1 cellular context compared by ENCODE assay signal in the genomic region with DNA sequence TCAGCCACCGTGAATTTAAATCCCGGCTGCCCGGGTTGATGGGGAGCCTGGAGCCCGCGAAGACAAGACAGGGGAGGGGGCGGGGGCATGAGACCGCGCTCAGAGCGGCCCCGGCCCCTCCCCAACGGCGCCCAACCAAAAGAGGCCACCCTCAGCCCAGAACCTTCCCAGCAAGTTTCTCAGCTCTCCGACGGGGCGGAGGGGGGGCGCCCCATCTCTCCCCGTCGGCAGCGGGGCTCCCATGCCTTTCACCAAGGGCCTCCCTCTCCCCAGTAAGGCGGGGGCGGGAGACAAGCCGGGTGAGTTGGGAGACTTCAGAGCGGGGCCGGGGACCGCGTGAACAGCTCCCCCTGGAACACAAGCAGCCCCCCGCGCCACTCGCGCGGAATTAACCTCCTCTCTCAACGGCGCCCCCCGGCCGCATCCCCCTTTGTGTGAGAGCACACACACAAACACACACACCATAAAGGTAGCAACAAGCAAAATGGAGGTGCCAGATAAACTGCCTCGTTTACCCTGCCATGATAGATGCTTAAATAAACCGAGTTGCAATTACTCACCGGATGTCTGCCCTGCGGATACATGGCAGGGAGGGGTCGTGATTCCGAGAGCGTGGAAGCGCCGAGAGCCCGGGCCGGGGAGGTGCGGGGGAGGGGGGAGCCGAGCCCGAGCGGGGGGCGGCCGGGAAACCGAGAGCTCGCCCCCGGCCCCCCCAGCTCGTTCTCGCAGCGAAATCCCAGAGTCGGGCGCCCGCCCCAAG.
TF ChIP-seq lines count a peak whose summit lies in the region.

No MANE protein-coding gene starts in this region.

TF ChIP-seq in K562, 482 proteins besides CTCF, POLR2A, EP300 and RAD21 (continued from another document and continues in another):
- no peak for TF ChIP-seq HCFC1 (IDR thresholded peaks at IDR 0.05; ENCODE audit: low read depth, low read length)
- TF ChIP-seq FOXK2 (conservative IDR thresholded peaks at IDR 0.05 in 1 of 2, IDR thresholded peaks at IDR 0.05 in 1 of 2; ENCODE audit: low read depth in 2 of 2), result 0 out of 4 replicates have a peak, but pooled peaks of 1 of the 2 experiments have one; percentile 11
- no peak for TF ChIP-seq TAF15 (IDR thresholded peaks at IDR 0.05; ENCODE audit: low read depth, low read length)
- no peak for TF ChIP-seq ZNF41 (CRISPR knock-in tag; conservative IDR thresholded peaks at IDR 0.05)
- 0 out of 2 replicates have a peak, but pooled peaks have one; percentile 11 for TF ChIP-seq POLR2AphosphoS5 (IDR thresholded peaks at IDR 0.05; ENCODE audit: control insufficient read depth, insufficient read depth, low read depth, low read length)
- no peak for TF ChIP-seq NEUROD1 (IDR thresholded peaks at IDR 0.05; ENCODE audit: borderline replicate concordance, low read depth, low read length, partially characterized antibody)
- TF ChIP-seq, protein P1, sequence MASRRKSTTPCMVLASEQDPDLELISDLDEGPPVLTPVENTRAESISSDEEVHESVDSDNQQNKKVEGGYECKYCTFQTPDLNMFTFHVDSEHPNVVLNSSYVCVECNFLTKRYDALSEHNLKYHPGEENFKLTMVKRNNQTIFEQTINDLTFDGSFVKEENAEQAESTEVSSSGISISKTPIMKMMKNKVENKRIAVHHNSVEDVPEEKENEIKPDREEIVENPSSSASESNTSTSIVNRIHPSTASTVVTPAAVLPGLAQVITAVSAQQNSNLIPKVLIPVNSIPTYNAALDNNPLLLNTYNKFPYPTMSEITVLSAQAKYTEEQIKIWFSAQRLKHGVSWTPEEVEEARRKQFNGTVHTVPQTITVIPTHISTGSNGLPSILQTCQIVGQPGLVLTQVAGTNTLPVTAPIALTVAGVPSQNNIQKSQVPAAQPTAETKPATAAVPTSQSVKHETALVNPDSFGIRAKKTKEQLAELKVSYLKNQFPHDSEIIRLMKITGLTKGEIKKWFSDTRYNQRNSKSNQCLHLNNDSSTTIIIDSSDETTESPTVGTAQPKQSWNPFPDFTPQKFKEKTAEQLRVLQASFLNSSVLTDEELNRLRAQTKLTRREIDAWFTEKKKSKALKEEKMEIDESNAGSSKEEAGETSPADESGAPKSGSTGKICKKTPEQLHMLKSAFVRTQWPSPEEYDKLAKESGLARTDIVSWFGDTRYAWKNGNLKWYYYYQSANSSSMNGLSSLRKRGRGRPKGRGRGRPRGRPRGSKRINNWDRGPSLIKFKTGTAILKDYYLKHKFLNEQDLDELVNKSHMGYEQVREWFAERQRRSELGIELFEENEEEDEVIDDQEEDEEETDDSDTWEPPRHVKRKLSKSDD (conservative IDR thresholded peaks at IDR 0.05; ENCODE audit: low read length), result no peak
- no peak for TF ChIP-seq CAMTA2 (CRISPR knock-in tag; conservative IDR thresholded peaks at IDR 0.05)
- TF ChIP-seq EP400 (IDR thresholded peaks at IDR 0.05), result peak; percentile 26; the same call in 1 of the 2 replicates
- TF ChIP-seq, protein P2, sequence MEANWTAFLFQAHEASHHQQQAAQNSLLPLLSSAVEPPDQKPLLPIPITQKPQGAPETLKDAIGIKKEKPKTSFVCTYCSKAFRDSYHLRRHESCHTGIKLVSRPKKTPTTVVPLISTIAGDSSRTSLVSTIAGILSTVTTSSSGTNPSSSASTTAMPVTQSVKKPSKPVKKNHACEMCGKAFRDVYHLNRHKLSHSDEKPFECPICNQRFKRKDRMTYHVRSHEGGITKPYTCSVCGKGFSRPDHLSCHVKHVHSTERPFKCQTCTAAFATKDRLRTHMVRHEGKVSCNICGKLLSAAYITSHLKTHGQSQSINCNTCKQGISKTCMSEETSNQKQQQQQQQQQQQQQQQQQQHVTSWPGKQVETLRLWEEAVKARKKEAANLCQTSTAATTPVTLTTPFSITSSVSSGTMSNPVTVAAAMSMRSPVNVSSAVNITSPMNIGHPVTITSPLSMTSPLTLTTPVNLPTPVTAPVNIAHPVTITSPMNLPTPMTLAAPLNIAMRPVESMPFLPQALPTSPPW (CRISPR knock-in tag; IDR thresholded peaks at IDR 0.05), result peak; percentile 67
- TF ChIP-seq CXXC5 (CRISPR knock-in tag; IDR thresholded peaks at IDR 0.05), result 0 out of 2 replicates have a peak, but pooled peaks have one; percentile 6
- TF ChIP-seq SMARCB1 (IDR thresholded peaks at IDR 0.05; ENCODE audit: insufficient read length, low read depth), result no peak
- no peak for TF ChIP-seq PTBP1 (IDR thresholded peaks at IDR 0.05; ENCODE audit: low read depth, low read length)
- no peak for TF ChIP-seq ZEB2 (IDR thresholded peaks at IDR 0.05)
- TF ChIP-seq IFI16 (CRISPR knock-in tag; IDR thresholded peaks at IDR 0.05), result no peak
- TF ChIP-seq, protein P3, sequence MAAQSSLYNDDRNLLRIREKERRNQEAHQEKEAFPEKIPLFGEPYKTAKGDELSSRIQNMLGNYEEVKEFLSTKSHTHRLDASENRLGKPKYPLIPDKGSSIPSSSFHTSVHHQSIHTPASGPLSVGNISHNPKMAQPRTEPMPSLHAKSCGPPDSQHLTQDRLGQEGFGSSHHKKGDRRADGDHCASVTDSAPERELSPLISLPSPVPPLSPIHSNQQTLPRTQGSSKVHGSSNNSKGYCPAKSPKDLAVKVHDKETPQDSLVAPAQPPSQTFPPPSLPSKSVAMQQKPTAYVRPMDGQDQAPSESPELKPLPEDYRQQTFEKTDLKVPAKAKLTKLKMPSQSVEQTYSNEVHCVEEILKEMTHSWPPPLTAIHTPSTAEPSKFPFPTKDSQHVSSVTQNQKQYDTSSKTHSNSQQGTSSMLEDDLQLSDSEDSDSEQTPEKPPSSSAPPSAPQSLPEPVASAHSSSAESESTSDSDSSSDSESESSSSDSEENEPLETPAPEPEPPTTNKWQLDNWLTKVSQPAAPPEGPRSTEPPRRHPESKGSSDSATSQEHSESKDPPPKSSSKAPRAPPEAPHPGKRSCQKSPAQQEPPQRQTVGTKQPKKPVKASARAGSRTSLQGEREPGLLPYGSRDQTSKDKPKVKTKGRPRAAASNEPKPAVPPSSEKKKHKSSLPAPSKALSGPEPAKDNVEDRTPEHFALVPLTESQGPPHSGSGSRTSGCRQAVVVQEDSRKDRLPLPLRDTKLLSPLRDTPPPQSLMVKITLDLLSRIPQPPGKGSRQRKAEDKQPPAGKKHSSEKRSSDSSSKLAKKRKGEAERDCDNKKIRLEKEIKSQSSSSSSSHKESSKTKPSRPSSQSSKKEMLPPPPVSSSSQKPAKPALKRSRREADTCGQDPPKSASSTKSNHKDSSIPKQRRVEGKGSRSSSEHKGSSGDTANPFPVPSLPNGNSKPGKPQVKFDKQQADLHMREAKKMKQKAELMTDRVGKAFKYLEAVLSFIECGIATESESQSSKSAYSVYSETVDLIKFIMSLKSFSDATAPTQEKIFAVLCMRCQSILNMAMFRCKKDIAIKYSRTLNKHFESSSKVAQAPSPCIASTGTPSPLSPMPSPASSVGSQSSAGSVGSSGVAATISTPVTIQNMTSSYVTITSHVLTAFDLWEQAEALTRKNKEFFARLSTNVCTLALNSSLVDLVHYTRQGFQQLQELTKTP (IDR thresholded peaks at IDR 0.05; ENCODE audit: low read depth in 1 of 2, partially characterized antibody in 2 of 2), result no peak
- no peak for TF ChIP-seq BRD9 (IDR thresholded peaks at IDR 0.05; ENCODE audit: low read depth, partially characterized antibody)
- TF ChIP-seq ZNF583 (CRISPR knock-in tag; IDR thresholded peaks at IDR 0.05), result no peak
- TF ChIP-seq KHSRP (IDR thresholded peaks at IDR 0.05), result no peak
- TF ChIP-seq POLR2G (IDR thresholded peaks at IDR 0.05; ENCODE audit: low read depth, low read length), result peak; percentile 32; the same call in 1 of the 2 replicates
- no peak for TF ChIP-seq DACH1 (IDR thresholded peaks at IDR 0.05; ENCODE audit: partially characterized antibody)
- no peak for TF ChIP-seq ZNF24 (IDR thresholded peaks at IDR 0.05)
- TF ChIP-seq FOXJ3 (CRISPR knock-in tag; IDR thresholded peaks at IDR 0.05), result no peak
- no peak for TF ChIP-seq JUND (IDR thresholded peaks at IDR 0.05; ENCODE audit: borderline replicate concordance, low read depth, low read length)
- no peak for TF ChIP-seq JUND (tag; IDR thresholded peaks at IDR 0.05; ENCODE audit: borderline replicate concordance, low read depth, low read length)
- TF ChIP-seq, protein P4, sequence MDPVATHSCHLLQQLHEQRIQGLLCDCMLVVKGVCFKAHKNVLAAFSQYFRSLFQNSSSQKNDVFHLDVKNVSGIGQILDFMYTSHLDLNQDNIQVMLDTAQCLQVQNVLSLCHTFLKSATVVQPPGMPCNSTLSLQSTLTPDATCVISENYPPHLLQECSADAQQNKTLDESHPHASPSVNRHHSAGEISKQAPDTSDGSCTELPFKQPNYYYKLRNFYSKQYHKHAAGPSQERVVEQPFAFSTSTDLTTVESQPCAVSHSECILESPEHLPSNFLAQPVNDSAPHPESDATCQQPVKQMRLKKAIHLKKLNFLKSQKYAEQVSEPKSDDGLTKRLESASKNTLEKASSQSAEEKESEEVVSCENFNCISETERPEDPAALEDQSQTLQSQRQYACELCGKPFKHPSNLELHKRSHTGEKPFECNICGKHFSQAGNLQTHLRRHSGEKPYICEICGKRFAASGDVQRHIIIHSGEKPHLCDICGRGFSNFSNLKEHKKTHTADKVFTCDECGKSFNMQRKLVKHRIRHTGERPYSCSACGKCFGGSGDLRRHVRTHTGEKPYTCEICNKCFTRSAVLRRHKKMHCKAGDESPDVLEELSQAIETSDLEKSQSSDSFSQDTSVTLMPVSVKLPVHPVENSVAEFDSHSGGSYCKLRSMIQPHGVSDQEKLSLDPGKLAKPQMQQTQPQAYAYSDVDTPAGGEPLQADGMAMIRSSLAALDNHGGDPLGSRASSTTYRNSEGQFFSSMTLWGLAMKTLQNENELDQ (CRISPR knock-in tag; IDR thresholded peaks at IDR 0.05; ENCODE audit: borderline replicate concordance), result no peak
- TF ChIP-seq ZC3H11A (IDR thresholded peaks at IDR 0.05; ENCODE audit: low read depth, low read length), result no peak
- TF ChIP-seq ZNF75A (CRISPR knock-in tag; IDR thresholded peaks at IDR 0.05), result no peak
- no peak for TF ChIP-seq KDM2B (CRISPR knock-in tag; IDR thresholded peaks at IDR 0.05)
- 0 out of 2 replicates have a peak, but pooled peaks have one; percentile 25 for TF ChIP-seq SUPT5H (IDR thresholded peaks at IDR 0.05)
- TF ChIP-seq POLR2B (IDR thresholded peaks at IDR 0.05; ENCODE audit: low read depth, partially characterized antibody), result no peak
- TF ChIP-seq NFRKB (IDR thresholded peaks at IDR 0.05; ENCODE audit: low read depth), result no peak
- TF ChIP-seq ZNF174 (CRISPR knock-in tag; IDR thresholded peaks at IDR 0.05), result no peak
- TF ChIP-seq SNRNP70 (optimal IDR thresholded peaks at IDR 0.05; ENCODE audit: low read depth, low read length), result no peak
- no peak for TF ChIP-seq GTF2E2 (tag; IDR thresholded peaks at IDR 0.05)
- TF ChIP-seq TARDBP (IDR thresholded peaks at IDR 0.05), result no peak
- TF ChIP-seq, protein P5, sequence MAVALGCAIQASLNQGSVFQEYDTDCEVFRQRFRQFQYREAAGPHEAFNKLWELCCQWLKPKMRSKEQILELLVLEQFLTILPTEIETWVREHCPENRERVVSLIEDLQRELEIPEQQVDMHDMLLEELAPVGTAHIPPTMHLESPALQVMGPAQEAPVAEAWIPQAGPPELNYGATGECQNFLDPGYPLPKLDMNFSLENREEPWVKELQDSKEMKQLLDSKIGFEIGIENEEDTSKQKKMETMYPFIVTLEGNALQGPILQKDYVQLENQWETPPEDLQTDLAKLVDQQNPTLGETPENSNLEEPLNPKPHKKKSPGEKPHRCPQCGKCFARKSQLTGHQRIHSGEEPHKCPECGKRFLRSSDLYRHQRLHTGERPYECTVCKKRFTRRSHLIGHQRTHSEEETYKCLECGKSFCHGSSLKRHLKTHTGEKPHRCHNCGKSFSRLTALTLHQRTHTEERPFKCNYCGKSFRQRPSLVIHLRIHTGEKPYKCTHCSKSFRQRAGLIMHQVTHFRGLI (CRISPR knock-in tag; IDR thresholded peaks at IDR 0.05), result no peak
- no peak for TF ChIP-seq CBX2 (IDR thresholded peaks at IDR 0.05; ENCODE audit: insufficient read depth, low read length, poor library complexity, severe bottlenecking)
- no peak for TF ChIP-seq KDM1A (IDR thresholded peaks at IDR 0.05)
- no peak for TF ChIP-seq SMC3 (conservative IDR thresholded peaks at IDR 0.05; ENCODE audit: insufficient read depth, low read depth, low read length)
- no peak for TF ChIP-seq RFX1 (IDR thresholded peaks at IDR 0.05)
- TF ChIP-seq, protein P6, sequence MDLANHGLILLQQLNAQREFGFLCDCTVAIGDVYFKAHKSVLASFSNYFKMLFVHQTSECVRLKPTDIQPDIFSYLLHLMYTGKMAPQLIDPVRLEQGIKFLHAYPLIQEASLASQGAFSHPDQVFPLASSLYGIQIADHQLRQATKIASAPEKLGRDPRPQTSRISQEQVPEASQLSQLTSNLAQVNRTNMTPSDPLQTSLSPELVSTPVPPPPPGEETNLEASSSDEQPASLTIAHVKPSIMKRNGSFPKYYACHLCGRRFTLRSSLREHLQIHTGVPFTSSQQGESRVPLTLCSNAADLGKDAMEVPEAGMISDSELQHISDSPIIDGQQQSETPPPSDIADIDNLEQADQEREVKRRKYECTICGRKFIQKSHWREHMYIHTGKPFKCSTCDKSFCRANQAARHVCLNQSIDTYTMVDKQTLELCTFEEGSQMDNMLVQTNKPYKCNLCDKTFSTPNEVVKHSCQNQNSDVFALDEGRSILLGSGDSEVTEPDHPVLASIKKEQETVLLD (IDR thresholded peaks at IDR 0.05), result no peak
- TF ChIP-seq FOXK1 (CRISPR knock-in tag; IDR thresholded peaks at IDR 0.05; ENCODE audit: borderline replicate concordance), result 0 out of 2 replicates have a peak, but pooled peaks have one; percentile 33
- no peak for TF ChIP-seq MYBL2 (IDR thresholded peaks at IDR 0.05; ENCODE audit: low read depth)
- no peak for TF ChIP-seq MYBL2 (CRISPR knock-in tag; IDR thresholded peaks at IDR 0.05; ENCODE audit: borderline replicate concordance)
- no peak for TF ChIP-seq ZBED1 (IDR thresholded peaks at IDR 0.05)
- no peak for TF ChIP-seq CSDE1 (IDR thresholded peaks at IDR 0.05)
- TF ChIP-seq SRF (CRISPR knock-in tag; IDR thresholded peaks at IDR 0.05), result no peak
- TF ChIP-seq HSF4 (CRISPR knock-in tag; IDR thresholded peaks at IDR 0.05; ENCODE audit: borderline replicate concordance), result no peak
- TF ChIP-seq STAT5B (CRISPR knock-in tag; IDR thresholded peaks at IDR 0.05), result no peak
- no peak for TF ChIP-seq DDX20 (tag; IDR thresholded peaks at IDR 0.05; ENCODE audit: low read depth)
- TF ChIP-seq, protein P7, sequence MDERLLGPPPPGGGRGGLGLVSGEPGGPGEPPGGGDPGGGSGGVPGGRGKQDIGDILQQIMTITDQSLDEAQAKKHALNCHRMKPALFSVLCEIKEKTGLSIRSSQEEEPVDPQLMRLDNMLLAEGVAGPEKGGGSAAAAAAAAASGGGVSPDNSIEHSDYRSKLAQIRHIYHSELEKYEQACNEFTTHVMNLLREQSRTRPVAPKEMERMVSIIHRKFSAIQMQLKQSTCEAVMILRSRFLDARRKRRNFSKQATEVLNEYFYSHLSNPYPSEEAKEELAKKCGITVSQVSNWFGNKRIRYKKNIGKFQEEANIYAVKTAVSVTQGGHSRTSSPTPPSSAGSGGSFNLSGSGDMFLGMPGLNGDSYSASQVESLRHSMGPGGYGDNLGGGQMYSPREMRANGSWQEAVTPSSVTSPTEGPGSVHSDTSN (CRISPR knock-in tag; IDR thresholded peaks at IDR 0.05; ENCODE audit: low read depth), result no peak
- TF ChIP-seq, protein P7 (tag; conservative IDR thresholded peaks at IDR 0.05; ENCODE audit: low read depth), result no peak
